ENCODE assay signal across 11 cellular contexts in genomic region chr7:134899729-134900128, GRCh38.
DNase-seq lines count a peak whose midpoint lies in the region; ATAC-seq, FAIRE-seq and TF ChIP-seq lines count a peak whose summit lies in the region.
"Had no signal": no experiment of that assay in that cellular context is flagged by ENCODE, and none has a peak within 500 bp of the region (broad histone marks: within the 10 kb centered on the region; RNA-seq: fewer than 3 reads in every experiment).

No MANE protein-coding gene starts in this region.

- H3K27me3 Mint-ChIP-seq in naive thymus-derived CD8-positive, alpha-beta T cell: peaks cover 0 to 2% (median 0%) of the 10 kb centered on the region in 5 donors
- H3K27me3 Mint-ChIP-seq: T-cell had no signal

- peaks cover 8 to 26% (median 18%) of the 10 kb centered on the region in 9 donors for H3K9me3 Mint-ChIP-seq in naive thymus-derived CD8-positive, alpha-beta T cell

- H3K4me1 Mint-ChIP-seq in naive thymus-derived CD8-positive, alpha-beta T cell: no peaks in the 10 kb centered on the region
- H3K4me1 Mint-ChIP-seq: T-cell had no signal

- H3K36me3 Mint-ChIP-seq in naive thymus-derived CD8-positive, alpha-beta T cell: peaks cover 0 to 14% (median 10%) of the 10 kb centered on the region in 3 donors

- H3K4me3 ChIP-seq in fibroblast of pulmonary artery (replicated peaks; ENCODE audit: low read depth, low read length) (no peak overlapping the region), rectal smooth muscle tissue (ENCODE audit: low read length) (no peak overlapping the region), A673 (ENCODE audit: low read depth, low read length, poor library complexity, severe bottlenecking) (no peak overlapping the region)
- H3K4me3 ChIP-seq: K562 had no signal

- H3K4me3 Mint-ChIP-seq in naive thymus-derived CD8-positive, alpha-beta T cell: no peak overlapping the region
- H3K4me3 Mint-ChIP-seq: T-cell had no signal

- FAIRE-seq in RCC 7860 (lab: Jason Lieb, UNC): peak; percentile 83
- FAIRE-seq: K562 had no signal

- CTCF ChIA-PET in A673 (lab: Charles Lee): no interaction called here

- H3K27ac ChIP-seq in rectal smooth muscle tissue (ENCODE audit: low read depth, low read length) (peak overlapping the region; percentile 40), A673 (ENCODE audit: low read depth, low read length, poor library complexity, severe bottlenecking) (no peak overlapping the region)

- TF ChIP-seq CTCF in fibroblast of pulmonary artery (IDR thresholded peaks at IDR 0.05; ENCODE audit: low read length, missing control alignments): no peak
- no peak for TF ChIP-seq CTCF in A673 (conservative IDR thresholded peaks at IDR 0.05; ENCODE audit: low read depth, low read length)

- POLR2A ChIA-PET in A673 (lab: Charles Lee; ENCODE audit: low non-redundant PET): no interaction called here
- POLR2A ChIA-PET in naive thymus-derived CD8-positive, alpha-beta T cell (lab: Charles Lee): interaction anchor here (0.7 kb wide), 1 partner anchor 352 kb away, joined by 3 read pairs; no protein-coding TSS in a partner anchor

- H3K27me3 ChIP-seq in rectal smooth muscle tissue (ENCODE audit: control insufficient read depth, insufficient read depth, low read length) (no peaks in the 10 kb centered on the region), A673 (replicated peaks; ENCODE audit: insufficient read depth, low read depth, low read length, poor library complexity) (no peaks in the 10 kb centered on the region)

- no peak overlapping the region for H3K9ac ChIP-seq in rectal smooth muscle tissue (ENCODE audit: low read length)

- intact Hi-C loops in A673 (cut with micrococcal nuclease; ENCODE audit: unreplicated experiment): no loop called here

- H3K27ac Mint-ChIP-seq in naive thymus-derived CD8-positive, alpha-beta T cell: peak overlapping the region in 2 of 10 donors; percentile 9 to 46
- H3K27ac Mint-ChIP-seq: T-cell had no signal

- H3K36me3 ChIP-seq in rectal smooth muscle tissue (ENCODE audit: control insufficient read depth, insufficient read depth, low read length) (peaks cover 4% of the 10 kb centered on the region), A673 (ENCODE audit: insufficient read depth, low read length, poor library complexity, severe bottlenecking) (no peaks in the 10 kb centered on the region)

- H3K4me1 ChIP-seq in rectal smooth muscle tissue (ENCODE audit: control insufficient read depth, insufficient read depth, low read length): peaks cover 27% of the 10 kb centered on the region
- H3K4me1 ChIP-seq in A673 (ENCODE audit: insufficient read depth, low read length, poor library complexity, severe bottlenecking): peaks cover 4% of the 10 kb centered on the region

- BruUV-seq in A673 (replicated peaks; lab: Mats Ljungman, UMichigan): no TSS peak

- no peak for ATAC-seq in naive thymus-derived CD8-positive, alpha-beta T cell
- ATAC-seq: T-cell had no signal

- DNase-seq in ELR (ENCODE audit: low read depth) (peak; percentile 74), RCC 7860 (ENCODE audit: low spot score) (peak; percentile 64), fibroblast of pulmonary artery (ENCODE audit: low read depth) (peak; percentile 43), A673 (ENCODE audit: low spot score) (no peak), HuH-7.5 (ENCODE audit: low spot score) (no peak), HPDE6-E6E7 (ENCODE audit: extremely low spot score) (no peak)
- DNase-seq in naive thymus-derived CD8-positive, alpha-beta T cell: no peak
- DNase-seq: amniotic stem cell, T-cell had no signal

- H3K9me3 ChIP-seq in A673 (ENCODE audit: low read depth, low read length, poor library complexity, severe bottlenecking): peaks cover 12% of the 10 kb centered on the region

Comparison
In these comparisons a context has a peak if more than half of its experiments do, and no peak if none do; other contexts are left out.
1. DNase-seq: peak in ELR (single experiment), RCC 7860 (single experiment) and fibroblast of pulmonary artery (single experiment); none in A673 (single experiment), naive thymus-derived CD8-positive, alpha-beta T cell (0 of 10), HuH-7.5 (single experiment) and HPDE6-E6E7 (single experiment).